In the genomic region with DNA sequence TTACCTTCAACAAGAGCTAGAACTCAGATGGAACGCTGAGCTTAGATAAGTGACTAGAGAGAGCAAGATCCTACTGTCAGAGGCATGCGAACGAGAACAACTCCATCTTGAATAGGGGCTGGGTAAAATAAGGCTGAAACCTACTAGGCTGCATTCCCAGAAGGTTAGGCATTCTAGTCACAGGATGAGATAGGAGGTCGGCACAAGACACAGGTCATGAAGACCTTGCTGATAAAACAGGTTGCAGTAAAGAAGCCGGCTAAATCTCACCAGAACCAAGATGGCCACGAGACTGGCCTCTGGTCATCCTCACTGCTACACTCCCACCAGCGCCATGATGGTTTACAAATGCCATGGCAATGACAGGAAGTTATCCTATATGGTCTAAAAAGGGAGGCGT, we compare ENCODE assay signal across 1 cellular context.
TF ChIP-seq lines count a peak whose summit lies in the region.

No MANE protein-coding gene starts in this region.

TF ChIP-seq in WTC11, 78 proteins besides CTCF, POLR2A, EP300 and RAD21 (continued from another document):
- no peak for TF ChIP-seq RORB (CRISPR knock-in tag; IDR thresholded peaks at IDR 0.05)
- no peak for TF ChIP-seq SMAD4 (CRISPR knock-in tag; IDR thresholded peaks at IDR 0.05)
